ENCODE assay signal across 23 cellular contexts in genomic region chr1:9735800-9736199, GRCh38.
"Had no signal": no experiment of that assay in that cellular context is flagged by ENCODE, and none has a peak within 500 bp of the region (broad histone marks: within the 10 kb centered on the region; RNA-seq: fewer than 3 reads in every experiment).

No MANE protein-coding gene starts in this region.

- H3K4me3 Mint-ChIP-seq: activated CD4-positive, alpha-beta T cell treated with anti-CD3 and anti-CD28 coated beads, Interleukin-2, amount 10 ng/mL, durations not matched to agents 7 days and 5 days; activated T-cell treated with anti-CD3 and anti-CD28 coated beads, Interleukin-2, amount 50 U/mL, for 72 hours; neural progenitor cell; stimulated activated effector memory CD8-positive, alpha-beta T cell treated with anti-CD3 and anti-CD28 coated beads, Interleukin-12 subunit alpha, Interleukin-12 subunit beta, amount 100 ng/mL, for 72 hours; T-helper 17 cell had no signal

- ATAC-seq: activated naive CD4-positive, alpha-beta T cell treated with anti-CD3 and anti-CD28 coated beads, Interleukin-2, amount 50 U/mL, for 72 hours; activated T-cell treated with anti-CD3 and anti-CD28 coated beads, Interleukin-2, amount 50 U/mL, for 72 hours; left lobe of liver; lower lobe of right lung; mucosa of descending colon; sciatic nerve; stimulated activated effector memory CD8-positive, alpha-beta T cell treated with anti-CD3 and anti-CD28 coated beads, Interleukin-12 subunit alpha, Interleukin-12 subunit beta, amount 100 ng/mL, for 72 hours; T-helper 17 cell had no signal

- H3K4me2 ChIP-seq: neural progenitor cell had no signal

- H3K27me3 Mint-ChIP-seq: activated CD4-positive, alpha-beta T cell treated with anti-CD3 and anti-CD28 coated beads, Interleukin-2, amount 10 ng/mL, durations not matched to agents 7 days and 5 days; T-helper 17 cell had no signal

- H3K4me3 ChIP-seq: lower lobe of right lung, mucosa of descending colon, neural progenitor cell, stomach, suprapubic skin, transverse colon had no signal

- H3K4me1 ChIP-seq: neural progenitor cell, suprapubic skin, transverse colon had no signal

- H3K4me1 Mint-ChIP-seq: neural progenitor cell had no signal

- H2AFZ ChIP-seq: neural progenitor cell had no signal

- DNase-seq: activated CD4-positive, alpha-beta T cell treated with anti-CD3 and anti-CD28 coated beads, Interleukin-2, amount 10 ng/mL, durations not matched to agents 7 days and 5 days; activated CD8-positive, alpha-beta memory T cell treated with anti-CD3 and anti-CD28 coated beads, Interleukin-2, amount 50 U/mL, for 48 hours; activated effector memory CD4-positive, alpha-beta T cell treated with Interleukin-2 at 50 U/mL for 16 hours; activated T-cell treated with anti-CD3 and anti-CD28 coated beads, Interleukin-2, amount 50 U/mL, for 72 hours; cerebellar nuclear complex; foreskin fibroblast; lower lobe of right lung; mesendoderm; small intestine; stimulated activated CD4-positive, alpha-beta T cell treated with anti-CD3 and anti-CD28 coated beads, Interleukin-2, amount 100 ng/mL, for 24 hours; stomach; T-helper 17 cell; transverse colon had no signal

- H3K27me3 ChIP-seq: neural progenitor cell, stomach, suprapubic skin, transverse colon had no signal

- H3K27ac ChIP-seq: lower lobe of right lung, neural progenitor cell, stomach, suprapubic skin, transverse colon had no signal

- H3K27ac Mint-ChIP-seq: activated T-cell treated with anti-CD3 and anti-CD28 coated beads, Interleukin-2, amount 50 U/mL, for 72 hours; neural progenitor cell; T-helper 17 cell had no signal

- H3K9me3 ChIP-seq: lower lobe of right lung, mucosa of descending colon, stomach, suprapubic skin, transverse colon had no signal

- H3K9me3 Mint-ChIP-seq: activated CD4-positive, alpha-beta T cell treated with anti-CD3 and anti-CD28 coated beads, Interleukin-2, amount 10 ng/mL, durations not matched to agents 7 days and 5 days; activated naive CD4-positive, alpha-beta T cell treated with anti-CD3 and anti-CD28 coated beads, Interleukin-2, amount 50 U/mL, for 72 hours; activated T-cell treated with anti-CD3 and anti-CD28 coated beads, Interleukin-2, amount 50 U/mL, for 72 hours; stimulated activated effector memory CD8-positive, alpha-beta T cell treated with anti-CD3 and anti-CD28 coated beads, Interleukin-12 subunit alpha, Interleukin-12 subunit beta, amount 100 ng/mL, for 72 hours had no signal

- FAIRE-seq: endometrium, keratinocyte, small intestine, urothelium cell line had no signal
